Comparison of ENCODE assay signal across 15 cellular contexts in genomic region chr5:82404382-82404945, GRCh38.
"Had no signal": no experiment of that assay in that cellular context is flagged by ENCODE, and none has a peak within 500 bp of the region (broad histone marks: within the 10 kb centered on the region; RNA-seq: fewer than 3 reads in every experiment).

No MANE protein-coding gene starts in this region.

- H3K27me3 Mint-ChIP-seq: activated naive CD8-positive, alpha-beta T cell treated with anti-CD3 and anti-CD28 coated beads for 36 hours; naive B cell had no signal

- H3K9ac ChIP-seq: neural progenitor cell had no signal

- H3K9me3 Mint-ChIP-seq: activated naive CD8-positive, alpha-beta T cell treated with anti-CD3 and anti-CD28 coated beads for 36 hours had no signal

- ATAC-seq: lower lobe of right lung, pancreas had no signal

- H3K27ac ChIP-seq: cardiac muscle cell, neural progenitor cell, pancreas had no signal

- H3K4me3 ChIP-seq: cardiac muscle cell, esophagus squamous epithelium, lower lobe of right lung, neural progenitor cell, pancreas had no signal

- H3K27ac Mint-ChIP-seq: activated naive CD8-positive, alpha-beta T cell treated with anti-CD3 and anti-CD28 coated beads for 36 hours; activated T-helper 1 cell treated with anti-CD3 and anti-CD28 coated beads, Interleukin-12 subunit alpha, Interleukin-12 subunit beta, Interleukin-2, Interleukin-4 antibody, amounts not matched to agents 30 ng/mL and 10 ng/mL and 1 ng/mL, durations not matched to agents 14 hours and 24 hours and 36 hours; naive B cell; neural progenitor cell had no signal

- H3K9me3 ChIP-seq: pancreas had no signal

- DNase-seq: activated CD4-positive, CD25-positive, alpha-beta regulatory T cell treated with anti-CD3 and anti-CD28 coated beads, Interleukin-2, amount 50 U/mL, for 72 hours; activated naive CD8-positive, alpha-beta T cell treated with anti-CD3 and anti-CD28 coated beads for 36 hours; esophagus squamous epithelium; lower lobe of right lung; naive B cell; pancreas; stimulated activated CD4-positive, alpha-beta T cell treated with anti-CD3 and anti-CD28 coated beads, Interleukin-15, amount 100 ng/mL, for 24 hours; stimulated activated CD4-positive, alpha-beta T cell treated with anti-CD3 and anti-CD28 coated beads, Interleukin-4, amount 100 ng/mL, for 1 hour; stimulated activated naive CD4-positive, alpha-beta T cell; T-helper 1 cell; T1000; trophoblast cell had no signal

- H2AFZ ChIP-seq: neural progenitor cell had no signal

- H3K36me3 ChIP-seq: cardiac muscle cell, esophagus squamous epithelium, lower lobe of right lung, neural progenitor cell, pancreas had no signal

- H3K4me3 Mint-ChIP-seq: activated naive CD8-positive, alpha-beta T cell treated with anti-CD3 and anti-CD28 coated beads for 36 hours; activated T-helper 1 cell treated with anti-CD3 and anti-CD28 coated beads, Interleukin-12 subunit alpha, Interleukin-12 subunit beta, Interleukin-2, Interleukin-4 antibody, amounts not matched to agents 30 ng/mL and 10 ng/mL and 1 ng/mL, durations not matched to agents 14 hours and 24 hours and 36 hours; naive B cell; neural progenitor cell had no signal

- H3K4me1 Mint-ChIP-seq: activated naive CD8-positive, alpha-beta T cell treated with anti-CD3 and anti-CD28 coated beads for 36 hours; naive B cell; neural progenitor cell had no signal

- H3K4me2 ChIP-seq: neural progenitor cell had no signal

- H3K27me3 ChIP-seq: cardiac muscle cell, esophagus squamous epithelium, neural progenitor cell, pancreas had no signal

- H3K4me1 ChIP-seq: neural progenitor cell, pancreas had no signal

- H3K36me3 Mint-ChIP-seq: activated naive CD8-positive, alpha-beta T cell treated with anti-CD3 and anti-CD28 coated beads for 36 hours; naive B cell; neural progenitor cell had no signal
